In genomic region chr9:130898552-130898852, GRCh38 we compare ENCODE assay signal across 20 cellular contexts. TPM values are rescaled to one million over a fixed set of nuclear protein-coding genes. Genes with fewer than 3 reads are reported as not detected.
"Had no signal": no experiment of that assay in that cellular context is flagged by ENCODE, and none has a peak within 500 bp of the region (broad histone marks: within the 10 kb centered on the region; RNA-seq: fewer than 3 reads in every experiment).

No MANE protein-coding gene starts in this region.

- H3K4me3 ChIP-seq: lower lobe of right lung, tibial nerve, vagina had no signal

- H3K9me3 ChIP-seq: lower lobe of right lung, tibial nerve, vagina had no signal

- DNase-seq: activated CD4-positive, alpha-beta T cell treated with anti-CD3 and anti-CD28 coated beads, Interleukin-2, amount 10 ng/mL, durations not matched to agents 24 days and 14 days; activated CD8-positive, alpha-beta memory T cell treated with anti-CD3 and anti-CD28 coated beads, Interleukin-2, amount 50 U/mL, for 4 hours; activated effector memory CD4-positive, alpha-beta T cell treated with Interleukin-2 at 50 U/mL for 16 hours; activated naive CD4-positive, alpha-beta T cell treated with anti-CD3 and anti-CD28 coated beads, Interleukin-2, amount 10 ng/mL, durations not matched to agents 7 days and 5 days; activated naive CD8-positive, alpha-beta T cell treated with anti-CD3 and anti-CD28 coated beads, Interleukin-2, amount 50 U/mL, for 24 hours; activated T-cell treated with anti-CD3 and anti-CD28 coated beads, Interleukin-2, amount 50 U/mL, for 48 hours; anterior cingulate cortex; central memory CD4-positive, alpha-beta T cell; foreskin melanocyte; hippocampal formation; left cardiac atrium; lower lobe of right lung; nucleus accumbens; posterior cingulate gyrus; retina; stimulated activated naive CD8-positive, alpha-beta T cell treated with anti-CD3 and anti-CD28 coated beads, Interleukin-15, Interleukin-2, amounts not matched to agents 100 U/mL and 50 U/mL, for 24 hours; substantia nigra had no signal

- H3K4me1 ChIP-seq: lower lobe of right lung had no signal

- H3K36me3 ChIP-seq: vagina had no signal

- H3K27ac ChIP-seq: lower lobe of right lung, tibial nerve, vagina had no signal

- H3K27me3 ChIP-seq: vagina had no signal

RNA-seq across cellular contexts. Expression of gene QRFP, which starts 1.9 kb away (rescaled TPM):
- total RNA-seq: activated CD4-positive, alpha-beta T cell treated with anti-CD3 and anti-CD28 coated beads, Interleukin-2, amount 10 ng/mL, durations not matched to agents 24 days and 14 days; epithelial cell of proximal tubule; left cardiac atrium; lower lobe of right lung; tibial nerve; vagina had no signal

RNA-seq across cellular contexts. Expression of gene FIBCD1, which starts 40.5 kb away (rescaled TPM):
- total RNA-seq: activated CD4-positive, alpha-beta T cell treated with anti-CD3 and anti-CD28 coated beads, Interleukin-2, amount 10 ng/mL, durations not matched to agents 24 days and 14 days; tibial nerve; vagina had no signal
